25 cellular contexts compared by ENCODE assay signal in the genomic region with DNA sequence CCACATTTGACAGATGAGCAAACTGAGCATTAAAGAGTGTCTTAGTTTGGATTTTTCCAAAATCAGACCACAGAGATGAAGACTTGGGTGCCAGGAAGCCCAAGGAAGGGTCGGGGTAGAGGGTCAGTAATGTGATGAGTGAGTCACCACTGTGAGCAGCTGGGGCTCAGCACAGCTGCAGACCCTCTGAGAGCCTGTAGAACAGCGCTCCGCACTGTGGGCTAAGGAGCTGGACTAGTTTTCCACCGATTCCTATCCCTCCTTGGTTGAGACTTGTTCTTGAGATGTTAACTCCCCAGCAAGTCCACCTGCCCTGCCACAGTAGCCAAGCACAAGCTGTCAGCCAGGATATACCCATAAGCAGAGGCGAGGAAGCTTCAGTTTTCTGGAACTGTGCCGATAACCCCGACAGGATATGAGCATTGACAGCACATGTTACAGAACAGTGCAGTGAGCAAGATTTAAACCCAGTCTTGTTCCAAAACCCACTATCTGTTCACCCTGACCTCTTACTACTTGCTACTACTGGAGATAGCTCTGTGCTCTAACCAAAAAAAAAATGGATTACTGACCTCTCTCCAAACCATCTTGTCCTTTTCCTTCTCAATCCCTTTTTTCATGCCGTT. TPM values are rescaled to one million over a fixed set of nuclear protein-coding genes. Genes with fewer than 3 reads are reported as not detected.
DNase-seq lines count a peak whose midpoint lies in the region; ATAC-seq, FAIRE-seq and TF ChIP-seq lines count a peak whose summit lies in the region.
"Had no signal": no experiment of that assay in that cellular context is flagged by ENCODE, and none has a peak within 500 bp of the region (broad histone marks: within the 10 kb centered on the region; RNA-seq: fewer than 3 reads in every experiment).

No MANE protein-coding gene starts in this region.

- no peak overlapping the region for H2AFZ ChIP-seq in keratinocyte (ENCODE audit: control insufficient read depth, low read length)
- H2AFZ ChIP-seq: GM23248 had no signal

- peak; percentile 32 for ATAC-seq in left ventricle myocardium superior
- ATAC-seq in GM19463 (IDR thresholded peaks at IDR 0.05; ENCODE audit: unreplicated experiment) = no peak

- H3K27me3 ChIP-seq in right atrium auricular region (no peaks in the 10 kb centered on the region), keratinocyte (ENCODE audit: control insufficient read depth, extremely low read depth, insufficient read depth, low read length) (no peaks in the 10 kb centered on the region)
- H3K27me3 ChIP-seq: BLaER1, MG63 had no signal

- DNase-seq in left ventricle myocardium superior (no peak), right atrium auricular region (ENCODE audit: low spot score) (no peak), RPMI7951 (ENCODE audit: low read depth) (peak; percentile 6), keratinocyte (ENCODE audit: low read depth, low spot score) (no peak), urothelium cell line (ENCODE audit: low spot score) (no peak), AG08396 (ENCODE audit: low spot score) (no peak), iPS-NIHi11 (ENCODE audit: low spot score) (no peak)
- DNase-seq: CD4-positive, CD25-positive, alpha-beta regulatory T cell; GM23248; H9; KG1; MG63; NCI-H1417; NCI-H1694 treated with DMSO at 0.1 percent for 48 hours; NCI-H2081; NCI-H226; NCI-H510A; NK-92 treated with Interleukin-12 subunit alpha and Interleukin-12 subunit beta, amount 100 ng/mL, for 24 hours; SHP77 treated with DMSO at 0.1 percent for 48 hours had no signal

- intact Hi-C loops in left ventricle myocardium superior (cut with micrococcal nuclease) = no loop called here

- dilution Hi-C loops in keratinocyte (cut with MboI; ENCODE audit: extremely low pct_ligation_motif_present, low sequenced_read_pairs) = no loop called here

- H3K9me3 ChIP-seq in right atrium auricular region = no peaks in the 10 kb centered on the region
- H3K9me3 ChIP-seq in keratinocyte (ENCODE audit: control insufficient read depth, low read depth, low read length) = no peaks in the 10 kb centered on the region
- H3K9me3 ChIP-seq: BLaER1, MG63 had no signal

- H3K4me3 ChIP-seq in right atrium auricular region = no peak overlapping the region
- H3K4me3 ChIP-seq in keratinocyte (ENCODE audit: control insufficient read depth in 2 of 3, extremely low read depth in 1 of 3, insufficient read depth in 2 of 3, low read depth in 1 of 3, low read length in 3 of 3) = no peak overlapping the region
- H3K4me3 ChIP-seq: BLaER1, GM23248, MG63 had no signal

- no peaks in the 10 kb centered on the region for H3K79me2 ChIP-seq in keratinocyte (ENCODE audit: control insufficient read depth, insufficient read depth, low read length)

- H3K27ac ChIP-seq in right atrium auricular region = no peak overlapping the region
- H3K27ac ChIP-seq in keratinocyte (ENCODE audit: control insufficient read depth, insufficient read depth, low read length) = no peak overlapping the region
- H3K27ac ChIP-seq: BLaER1, GM23248, RWPE1 had no signal

- H3K9ac ChIP-seq in keratinocyte (ENCODE audit: control insufficient read depth, extremely low read depth, insufficient read depth, low read length) = no peak overlapping the region
- H3K9ac ChIP-seq: BLaER1, GM23248 had no signal

- peak overlapping the region; percentile 7 for H3K4me2 ChIP-seq in keratinocyte (ENCODE audit: control insufficient read depth, extremely low read depth, insufficient read depth, low read depth, low read length)
- H3K4me2 ChIP-seq: BLaER1 had no signal

- no peaks in the 10 kb centered on the region for H3K9me1 ChIP-seq in keratinocyte (ENCODE audit: control insufficient read depth, extremely low read depth, insufficient read depth, low read length)

- peak; percentile 80 for FAIRE-seq in keratinocyte (lab: Jason Lieb, UNC)
- peak; percentile 50 for FAIRE-seq in urothelium cell line (lab: Jason Lieb, UNC)
- FAIRE-seq: GM18507 had no signal

- no peaks in the 10 kb centered on the region for H3K4me1 ChIP-seq in right atrium auricular region
- peaks cover 15% of the 10 kb centered on the region for H3K4me1 ChIP-seq in keratinocyte (ENCODE audit: control insufficient read depth, extremely low read depth, insufficient read depth, low read length)
- H3K4me1 ChIP-seq: BLaER1 had no signal

- no peaks in the 10 kb centered on the region for H4K20me1 ChIP-seq in keratinocyte (ENCODE audit: control insufficient read depth, extremely low read depth, insufficient read depth, low read length)
- H4K20me1 ChIP-seq: BLaER1 had no signal

- TF ChIP-seq CTCF in right atrium auricular region (IDR thresholded peaks at IDR 0.05) (no peak), keratinocyte (optimal IDR thresholded peaks at IDR 0.05 in 1 of 3, IDR thresholded peaks at IDR 0.05 in 1 of 3, conservative IDR thresholded peaks at IDR 0.05 in 1 of 3; ENCODE audit: extremely low read depth in 1 of 3, insufficient read depth in 2 of 3, low read length in 3 of 3) (no peak)

- H3K36me3 ChIP-seq in right atrium auricular region (no peaks in the 10 kb centered on the region), keratinocyte (ENCODE audit: control insufficient read depth in 2 of 2, extremely low read depth in 1 of 2, insufficient read depth in 2 of 2, low read length in 2 of 2) (no peaks in the 10 kb centered on the region)
- H3K36me3 ChIP-seq: BLaER1, MG63 had no signal

RNA-seq across cellular contexts. Expression of gene EGFLAM, which starts 31.8 kb away (rescaled TPM):
- total RNA-seq in left ventricle myocardium superior (7.7 TPM), right atrium auricular region (1 to 10 TPM; 2.2 to 8.8 TPM)
- total RNA-seq in RPMI7951 (2014; rRNA removed; shearing (Covaris generic)) = 0.12 and 1.3 TPM in 2 replicates
- polyA plus RNA-seq in keratinocyte = not detected in 3 replicates
- polyA plus RNA-seq in keratinocyte (2011; ENCODE audit: low read depth) = 0.75 TPM
- 0.04 TPM in 1 of 2 replicates, not detected in the other for polyA plus RNA-seq in keratinocyte (2011; cell fraction: cytosol; rRNA removed)
- polyA plus RNA-seq in keratinocyte (2011; cell fraction: nucleus; rRNA removed) = 0.09 TPM in 1 of 2 replicates, not detected in the other
- polyA plus RNA-seq in keratinocyte (2012; ENCODE audit: low replicate concordance) = 0.28 TPM in 1 of 2 replicates, not detected in the other
- polyA minus RNA-seq in keratinocyte = not detected in 3 replicates
- not detected for polyA minus RNA-seq in keratinocyte (2011; cell fraction: cytosol; rRNA and poly(A)+ RNA removed)
- not detected in 2 replicates for polyA minus RNA-seq in keratinocyte (2011; cell fraction: nucleus; rRNA and poly(A)+ RNA removed)
- total RNA-seq: CD4-positive, CD25-positive, alpha-beta regulatory T cell; G401; GM23248; HT-29 had no signal
- polyA plus RNA-seq: CD4-positive, CD25-positive, alpha-beta regulatory T cell; GM23248 had no signal
